ENCODE assay signal across 1 cellular context in genomic region chr12:16588812-16589211, GRCh38.
TF ChIP-seq lines count a peak whose summit lies in the region.

No MANE protein-coding gene starts in this region.

TF ChIP-seq in H1, 55 proteins besides CTCF, POLR2A, EP300 and RAD21:
- TF ChIP-seq, protein P1, sequence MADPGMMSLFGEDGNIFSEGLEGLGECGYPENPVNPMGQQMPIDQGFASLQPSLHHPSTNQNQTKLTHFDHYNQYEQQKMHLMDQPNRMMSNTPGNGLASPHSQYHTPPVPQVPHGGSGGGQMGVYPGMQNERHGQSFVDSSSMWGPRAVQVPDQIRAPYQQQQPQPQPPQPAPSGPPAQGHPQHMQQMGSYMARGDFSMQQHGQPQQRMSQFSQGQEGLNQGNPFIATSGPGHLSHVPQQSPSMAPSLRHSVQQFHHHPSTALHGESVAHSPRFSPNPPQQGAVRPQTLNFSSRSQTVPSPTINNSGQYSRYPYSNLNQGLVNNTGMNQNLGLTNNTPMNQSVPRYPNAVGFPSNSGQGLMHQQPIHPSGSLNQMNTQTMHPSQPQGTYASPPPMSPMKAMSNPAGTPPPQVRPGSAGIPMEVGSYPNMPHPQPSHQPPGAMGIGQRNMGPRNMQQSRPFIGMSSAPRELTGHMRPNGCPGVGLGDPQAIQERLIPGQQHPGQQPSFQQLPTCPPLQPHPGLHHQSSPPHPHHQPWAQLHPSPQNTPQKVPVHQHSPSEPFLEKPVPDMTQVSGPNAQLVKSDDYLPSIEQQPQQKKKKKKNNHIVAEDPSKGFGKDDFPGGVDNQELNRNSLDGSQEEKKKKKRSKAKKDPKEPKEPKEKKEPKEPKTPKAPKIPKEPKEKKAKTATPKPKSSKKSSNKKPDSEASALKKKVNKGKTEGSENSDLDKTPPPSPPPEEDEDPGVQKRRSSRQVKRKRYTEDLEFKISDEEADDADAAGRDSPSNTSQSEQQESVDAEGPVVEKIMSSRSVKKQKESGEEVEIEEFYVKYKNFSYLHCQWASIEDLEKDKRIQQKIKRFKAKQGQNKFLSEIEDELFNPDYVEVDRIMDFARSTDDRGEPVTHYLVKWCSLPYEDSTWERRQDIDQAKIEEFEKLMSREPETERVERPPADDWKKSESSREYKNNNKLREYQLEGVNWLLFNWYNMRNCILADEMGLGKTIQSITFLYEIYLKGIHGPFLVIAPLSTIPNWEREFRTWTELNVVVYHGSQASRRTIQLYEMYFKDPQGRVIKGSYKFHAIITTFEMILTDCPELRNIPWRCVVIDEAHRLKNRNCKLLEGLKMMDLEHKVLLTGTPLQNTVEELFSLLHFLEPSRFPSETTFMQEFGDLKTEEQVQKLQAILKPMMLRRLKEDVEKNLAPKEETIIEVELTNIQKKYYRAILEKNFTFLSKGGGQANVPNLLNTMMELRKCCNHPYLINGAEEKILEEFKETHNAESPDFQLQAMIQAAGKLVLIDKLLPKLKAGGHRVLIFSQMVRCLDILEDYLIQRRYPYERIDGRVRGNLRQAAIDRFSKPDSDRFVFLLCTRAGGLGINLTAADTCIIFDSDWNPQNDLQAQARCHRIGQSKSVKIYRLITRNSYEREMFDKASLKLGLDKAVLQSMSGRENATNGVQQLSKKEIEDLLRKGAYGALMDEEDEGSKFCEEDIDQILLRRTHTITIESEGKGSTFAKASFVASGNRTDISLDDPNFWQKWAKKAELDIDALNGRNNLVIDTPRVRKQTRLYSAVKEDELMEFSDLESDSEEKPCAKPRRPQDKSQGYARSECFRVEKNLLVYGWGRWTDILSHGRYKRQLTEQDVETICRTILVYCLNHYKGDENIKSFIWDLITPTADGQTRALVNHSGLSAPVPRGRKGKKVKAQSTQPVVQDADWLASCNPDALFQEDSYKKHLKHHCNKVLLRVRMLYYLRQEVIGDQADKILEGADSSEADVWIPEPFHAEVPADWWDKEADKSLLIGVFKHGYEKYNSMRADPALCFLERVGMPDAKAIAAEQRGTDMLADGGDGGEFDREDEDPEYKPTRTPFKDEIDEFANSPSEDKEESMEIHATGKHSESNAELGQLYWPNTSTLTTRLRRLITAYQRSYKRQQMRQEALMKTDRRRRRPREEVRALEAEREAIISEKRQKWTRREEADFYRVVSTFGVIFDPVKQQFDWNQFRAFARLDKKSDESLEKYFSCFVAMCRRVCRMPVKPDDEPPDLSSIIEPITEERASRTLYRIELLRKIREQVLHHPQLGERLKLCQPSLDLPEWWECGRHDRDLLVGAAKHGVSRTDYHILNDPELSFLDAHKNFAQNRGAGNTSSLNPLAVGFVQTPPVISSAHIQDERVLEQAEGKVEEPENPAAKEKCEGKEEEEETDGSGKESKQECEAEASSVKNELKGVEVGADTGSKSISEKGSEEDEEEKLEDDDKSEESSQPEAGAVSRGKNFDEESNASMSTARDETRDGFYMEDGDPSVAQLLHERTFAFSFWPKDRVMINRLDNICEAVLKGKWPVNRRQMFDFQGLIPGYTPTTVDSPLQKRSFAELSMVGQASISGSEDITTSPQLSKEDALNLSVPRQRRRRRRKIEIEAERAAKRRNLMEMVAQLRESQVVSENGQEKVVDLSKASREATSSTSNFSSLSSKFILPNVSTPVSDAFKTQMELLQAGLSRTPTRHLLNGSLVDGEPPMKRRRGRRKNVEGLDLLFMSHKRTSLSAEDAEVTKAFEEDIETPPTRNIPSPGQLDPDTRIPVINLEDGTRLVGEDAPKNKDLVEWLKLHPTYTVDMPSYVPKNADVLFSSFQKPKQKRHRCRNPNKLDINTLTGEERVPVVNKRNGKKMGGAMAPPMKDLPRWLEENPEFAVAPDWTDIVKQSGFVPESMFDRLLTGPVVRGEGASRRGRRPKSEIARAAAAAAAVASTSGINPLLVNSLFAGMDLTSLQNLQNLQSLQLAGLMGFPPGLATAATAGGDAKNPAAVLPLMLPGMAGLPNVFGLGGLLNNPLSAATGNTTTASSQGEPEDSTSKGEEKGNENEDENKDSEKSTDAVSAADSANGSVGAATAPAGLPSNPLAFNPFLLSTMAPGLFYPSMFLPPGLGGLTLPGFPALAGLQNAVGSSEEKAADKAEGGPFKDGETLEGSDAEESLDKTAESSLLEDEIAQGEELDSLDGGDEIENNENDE (IDR thresholded peaks at IDR 0.05; ENCODE audit: insufficient replicate concordance, low read length), result no peak
- 0 out of 2 replicates have a peak, but pooled peaks have one; percentile 54 for TF ChIP-seq CEBPB (IDR thresholded peaks at IDR 0.05; ENCODE audit: low read depth, low read length)
- no peak for TF ChIP-seq ASH2L (IDR thresholded peaks at IDR 0.05; ENCODE audit: low read length)
- TF ChIP-seq YY1 (IDR thresholded peaks at IDR 0.05; ENCODE audit: low read depth, low read length), result no peak
